Comparison of ENCODE assay signal across 9 cellular contexts in the genomic region with DNA sequence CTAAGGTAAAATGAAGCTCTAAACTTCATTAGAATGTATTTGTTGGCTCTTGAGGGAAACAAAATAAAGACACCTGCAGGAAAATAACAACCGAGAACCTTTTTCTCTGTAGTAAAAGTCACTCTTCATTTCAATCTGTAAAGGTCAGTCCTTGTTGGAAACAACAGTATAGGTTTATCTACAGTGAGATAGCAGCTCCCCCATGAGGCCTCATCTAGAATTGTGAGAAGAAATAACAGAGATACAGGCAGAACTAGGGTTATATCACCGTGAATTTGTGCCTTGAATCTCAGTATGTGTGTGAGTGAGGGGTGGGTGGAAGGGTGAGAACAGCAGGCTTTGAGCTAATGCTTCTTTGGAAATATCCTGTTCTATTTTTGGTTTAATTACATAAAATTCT.
DNase-seq lines count a peak whose midpoint lies in the region; ATAC-seq and TF ChIP-seq lines count a peak whose summit lies in the region.
"Had no signal": no experiment of that assay in that cellular context is flagged by ENCODE, and none has a peak within 500 bp of the region (broad histone marks: within the 10 kb centered on the region; RNA-seq: fewer than 3 reads in every experiment).

No MANE protein-coding gene starts in this region.

- H3K27ac Mint-ChIP-seq in type B pancreatic cell: no peak overlapping the region
- no peak overlapping the region for H3K27ac Mint-ChIP-seq in T-helper 2 cell treated with Interferon-gamma antibody and Interleukin-4, amounts not matched to agents 5 μg/mL and 100 μg/mL, for 36 hours

- H3K4me3 Mint-ChIP-seq in type B pancreatic cell: no peak overlapping the region
- H3K4me3 Mint-ChIP-seq in T-helper 2 cell treated with Interferon-gamma antibody and Interleukin-4, amounts not matched to agents 5 μg/mL and 100 μg/mL, for 36 hours: no peak overlapping the region
- H3K4me3 Mint-ChIP-seq: central memory CD8-positive, alpha-beta T cell had no signal

- no peaks in the 10 kb centered on the region for H3K9me3 ChIP-seq in tibial artery
- no peaks in the 10 kb centered on the region for H3K9me3 ChIP-seq in sigmoid colon

- H3K4me1 Mint-ChIP-seq in type B pancreatic cell (ENCODE audit: unreplicated experiment): peaks cover 6% of the 10 kb centered on the region
- H3K4me1 Mint-ChIP-seq in T-helper 2 cell treated with Interferon-gamma antibody and Interleukin-4, amounts not matched to agents 5 μg/mL and 100 μg/mL, for 36 hours (ENCODE audit: low read depth): no peaks in the 10 kb centered on the region
- H3K4me1 Mint-ChIP-seq: central memory CD8-positive, alpha-beta T cell had no signal

- no peak for TF ChIP-seq POLR2A in sigmoid colon (IDR thresholded peaks at IDR 0.05)

- peak; percentile 37 for TF ChIP-seq CTCF in epithelial cell of esophagus (IDR thresholded peaks at IDR 0.05; ENCODE audit: insufficient read depth, low read depth, low read length, missing control alignments)
- TF ChIP-seq CTCF in type B pancreatic cell (conservative IDR thresholded peaks at IDR 0.05): peak; percentile 70
- TF ChIP-seq CTCF in tibial artery (IDR thresholded peaks at IDR 0.05): peak in 1 of 2 experiments; percentile 7
- TF ChIP-seq CTCF in sigmoid colon (IDR thresholded peaks at IDR 0.05): no peak

- H3K4me3 ChIP-seq in epithelial cell of esophagus (ENCODE audit: low read length) (no peak overlapping the region), tibial artery (no peak overlapping the region), sigmoid colon (no peak overlapping the region)

- no peaks in the 10 kb centered on the region for H3K27me3 Mint-ChIP-seq in type B pancreatic cell
- no peaks in the 10 kb centered on the region for H3K27me3 Mint-ChIP-seq in T-helper 2 cell treated with Interferon-gamma antibody and Interleukin-4, amounts not matched to agents 5 μg/mL and 100 μg/mL, for 36 hours (ENCODE audit: low read depth)
- H3K27me3 Mint-ChIP-seq: central memory CD8-positive, alpha-beta T cell had no signal

- no peak for TF ChIP-seq EP300 in sigmoid colon (IDR thresholded peaks at IDR 0.05)

- H3K27ac ChIP-seq in tibial artery: no peak overlapping the region
- H3K27ac ChIP-seq in sigmoid colon: no peak overlapping the region

- H3K36me3 ChIP-seq in tibial artery: no peaks in the 10 kb centered on the region
- no peaks in the 10 kb centered on the region for H3K36me3 ChIP-seq in sigmoid colon

- H3K36me3 Mint-ChIP-seq in type B pancreatic cell: no peaks in the 10 kb centered on the region
- H3K36me3 Mint-ChIP-seq in T-helper 2 cell treated with Interferon-gamma antibody and Interleukin-4, amounts not matched to agents 5 μg/mL and 100 μg/mL, for 36 hours (ENCODE audit: low read depth): no peaks in the 10 kb centered on the region

- H3K4me1 ChIP-seq in tibial artery (no peaks in the 10 kb centered on the region), sigmoid colon (no peaks in the 10 kb centered on the region)

- no peaks in the 10 kb centered on the region for H3K9me3 Mint-ChIP-seq in type B pancreatic cell
- H3K9me3 Mint-ChIP-seq in T-helper 2 cell treated with Interferon-gamma antibody and Interleukin-4, amounts not matched to agents 5 μg/mL and 100 μg/mL, for 36 hours: no peaks in the 10 kb centered on the region
- H3K9me3 Mint-ChIP-seq: central memory CD8-positive, alpha-beta T cell had no signal

- 1 to 15% methylated on average over 2 of the region's 2 CpGs for WGBS in sigmoid colon, 2 donors

- DNase-seq in DMS153 treated with DMSO at 0.1 percent for 48 hours (lab: John Stamatoyannopoulos, UW; ENCODE audit: unreplicated experiment): peak; percentile 22
- DNase-seq in NCI-H2107 (lab: John Stamatoyannopoulos, UW): peak; percentile 6
- peak; percentile 21 for DNase-seq in epithelial cell of esophagus (ENCODE audit: low read depth)
- DNase-seq in type B pancreatic cell (ENCODE audit: extremely low spot score, unreplicated experiment): no peak
- DNase-seq in T-helper 2 cell treated with Interferon-gamma antibody and Interleukin-4, amounts not matched to agents 5 μg/mL and 100 μg/mL, for 36 hours (ENCODE audit: low spot score): no peak
- no peak for DNase-seq in tibial artery
- DNase-seq in sigmoid colon: no peak

- no peaks in the 10 kb centered on the region for H3K27me3 ChIP-seq in tibial artery
- H3K27me3 ChIP-seq in sigmoid colon: no peaks in the 10 kb centered on the region

- peak; percentile 69 for ATAC-seq in GM21390 (IDR thresholded peaks at IDR 0.05; ENCODE audit: unreplicated experiment)

- intact Hi-C loops in tibial artery (cut with DNase I; ENCODE audit: low total_unique reads) (no loop called here), sigmoid colon (cut with DNase I) (no loop called here)

Comparison
In these comparisons a context has a peak if more than half of its experiments do, and no peak if none do; other contexts are left out.
1. DNase-seq: peak in DMS153 treated with DMSO at 0.1 percent for 48 hours (single experiment), NCI-H2107 (single experiment) and epithelial cell of esophagus (single experiment); none in type B pancreatic cell (single experiment), T-helper 2 cell treated with Interferon-gamma antibody and Interleukin-4, amounts not matched to agents 5 μg/mL and 100 μg/mL, for 36 hours (single experiment), tibial artery (0 of 2) and sigmoid colon (single experiment).
2. CTCF ChIP-seq: peak in epithelial cell of esophagus (single experiment) and type B pancreatic cell (single experiment); none in sigmoid colon (0 of 4).